Comparison of ENCODE assay signal across 23 cellular contexts in the genomic region with DNA sequence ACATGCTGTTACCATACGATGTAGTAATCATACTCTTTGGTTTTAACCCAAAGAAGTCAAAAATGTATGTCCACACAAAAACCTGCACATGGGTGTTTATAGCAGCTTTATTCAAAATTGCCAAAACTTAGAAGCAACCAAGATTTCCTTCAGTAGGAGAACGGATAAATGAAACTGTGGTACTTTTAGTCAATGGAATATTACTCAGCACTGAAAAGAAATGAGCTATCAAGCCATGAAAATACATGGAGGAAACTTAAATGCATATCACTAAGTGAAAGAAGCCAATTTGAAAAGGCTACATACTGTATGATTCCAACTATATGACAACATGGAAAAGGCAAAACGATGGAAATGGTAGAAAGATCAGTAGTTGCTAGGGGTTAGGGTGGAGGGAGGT.
DNase-seq lines count a peak whose midpoint lies in the region; TF ChIP-seq lines count a peak whose summit lies in the region.
"Had no signal": no experiment of that assay in that cellular context is flagged by ENCODE, and none has a peak within 500 bp of the region (broad histone marks: within the 10 kb centered on the region; RNA-seq: fewer than 3 reads in every experiment).

No MANE protein-coding gene starts in this region.

- no peak for TF ChIP-seq CTCF in ascending aorta (IDR thresholded peaks at IDR 0.05)
- no peak for TF ChIP-seq CTCF in hepatocyte (IDR thresholded peaks at IDR 0.05; ENCODE audit: poor library complexity)
- no peak for TF ChIP-seq CTCF in testis (IDR thresholded peaks at IDR 0.05)

- H3K27me3 ChIP-seq in ascending aorta: no peaks in the 10 kb centered on the region
- H3K27me3 ChIP-seq in hepatocyte: no peaks in the 10 kb centered on the region
- no peaks in the 10 kb centered on the region for H3K27me3 ChIP-seq in trophoblast cell (ENCODE audit: insufficient read depth, low read length)
- H3K27me3 ChIP-seq in testis: no peaks in the 10 kb centered on the region
- H3K27me3 ChIP-seq: adrenal gland, colonic mucosa, upper lobe of left lung had no signal

- H2AFZ ChIP-seq in hepatocyte (peak overlapping the region; percentile 22), trophoblast cell (ENCODE audit: insufficient read depth, low read length, poor library complexity) (no peak overlapping the region)

- TF ChIP-seq POLR2A in testis (IDR thresholded peaks at IDR 0.05): no peak

- no peak overlapping the region for H3K18ac ChIP-seq in trophoblast cell (ENCODE audit: low read length)

- H2BK120ac ChIP-seq in trophoblast cell (ENCODE audit: insufficient read depth, low read length, poor library complexity): no peak overlapping the region

- no peak overlapping the region for H4K8ac ChIP-seq in trophoblast cell (ENCODE audit: low read depth, low read length)

- H3K4me2 ChIP-seq in hepatocyte (peak overlapping the region; percentile 69), trophoblast cell (ENCODE audit: low read length) (peak overlapping the region; percentile 34)

- peaks cover 5% of the 10 kb centered on the region for H3K79me1 ChIP-seq in trophoblast cell (ENCODE audit: low read length)

- no peak overlapping the region for H3K4ac ChIP-seq in trophoblast cell (ENCODE audit: low read depth, low read length)

- H2BK12ac ChIP-seq in trophoblast cell (ENCODE audit: low read length): no peak overlapping the region

- H3K4me3 ChIP-seq in ascending aorta: peak overlapping the region in 1 of 2 donors; percentile 52
- no peak overlapping the region for H3K4me3 ChIP-seq in hepatocyte
- no peak overlapping the region for H3K4me3 ChIP-seq in trophoblast cell (ENCODE audit: low read depth, low read length)
- peak overlapping the region in 1 of 2 donors; percentile 49 for H3K4me3 ChIP-seq in testis
- H3K4me3 ChIP-seq: colonic mucosa, SK-N-MC had no signal

- intact Hi-C loops in ascending aorta (cut with DNase I): no loop called here
- intact Hi-C loops in testis (cut with DNase I; ENCODE audit: low total_unique reads): no loop called here

- no peak overlapping the region for H3K9ac ChIP-seq in trophoblast cell (ENCODE audit: low read length)

- H2BK5ac ChIP-seq in trophoblast cell (ENCODE audit: low read depth, low read length, poor library complexity): no peak overlapping the region

- H3K9me3 ChIP-seq in ascending aorta (no peaks in the 10 kb centered on the region), hepatocyte (ENCODE audit: low read depth) (peaks cover 5% of the 10 kb centered on the region), trophoblast cell (ENCODE audit: insufficient read depth, low read depth, low read length) (no peaks in the 10 kb centered on the region), testis (no peaks in the 10 kb centered on the region)
- H3K9me3 ChIP-seq: adrenal gland, colonic mucosa, upper lobe of left lung had no signal

- H4K91ac ChIP-seq in trophoblast cell (ENCODE audit: low read depth, low read length): no peak overlapping the region

- H3K9me2 ChIP-seq in hepatocyte (replicated peaks; ENCODE audit: insufficient read depth): no peaks in the 10 kb centered on the region

- no peak for DNase-seq in ascending aorta (ENCODE audit: low spot score in 2 of 2)
- no peak for DNase-seq in hepatocyte (ENCODE audit: low spot score)
- DNase-seq in trophoblast cell: no peak
- no peak for DNase-seq in testis
- no peak for DNase-seq in cerebellar nuclear complex (lab: John Stamatoyannopoulos, UW)
- DNase-seq in OCI-M2 (lab: John Stamatoyannopoulos, UW; ENCODE audit: unreplicated experiment): no peak
- no peak for DNase-seq in G401 (ENCODE audit: low spot score)
- no peak for DNase-seq in effector CD8-positive, alpha-beta T cell (lab: John Stamatoyannopoulos, UW)
- DNase-seq: activated CD4-positive, alpha-beta T cell treated with anti-CD3 and anti-CD28 coated beads for 48 hours; activated T-cell treated with anti-CD3 and anti-CD28 coated beads, Interleukin-2, amount 50 U/mL, for 4 hours; colonic mucosa; COR-L47; DND-41; glutamatergic neuron; mesendoderm; naive thymus-derived CD8-positive, alpha-beta T cell; NCI-H524; stimulated activated CD4-positive, alpha-beta T cell treated with anti-CD3 and anti-CD28 coated beads, Interleukin-12 subunit alpha, Interleukin-12 subunit beta, amount 100 ng/mL, for 4 hours; stimulated activated CD4-positive, alpha-beta T cell treated with anti-CD3 and anti-CD28 coated beads, Interleukin-4, amount 100 ng/mL, for 24 hours; stimulated activated naive CD4-positive, alpha-beta T cell had no signal

- no peak overlapping the region for H3K23ac ChIP-seq in trophoblast cell (ENCODE audit: low read length)

- H3K36me3 ChIP-seq in ascending aorta (no peaks in the 10 kb centered on the region), hepatocyte (replicated peaks; ENCODE audit: insufficient read depth, low read depth) (no peaks in the 10 kb centered on the region), trophoblast cell (ENCODE audit: control insufficient read depth in 1 of 2, insufficient read depth in 2 of 2, low read length in 2 of 2) (no peaks in the 10 kb centered on the region), testis (ENCODE audit: low read depth, missing control alignments) (no peaks in the 10 kb centered on the region)
- H3K36me3 ChIP-seq: adrenal gland, colonic mucosa, upper lobe of left lung had no signal

- H3K14ac ChIP-seq in trophoblast cell (ENCODE audit: low read length): no peak overlapping the region

- 85% methylated on average over 3 of the region's 3 CpGs for WGBS in hepatocyte (ENCODE audit: low lambda C conversion rate, missing lambda C conversion rate)
- WGBS in trophoblast cell (ENCODE audit: extremely low coverage, insufficient coverage, insufficient read length): no CpG with 5 or more reads among the region's 3 CpGs
- WGBS in testis, 2 donors: 60 to 61% methylated on average over 3 of the region's 3 CpGs

- no peaks in the 10 kb centered on the region for H4K20me1 ChIP-seq in hepatocyte (ENCODE audit: insufficient read depth, poor library complexity, severe bottlenecking)

- H3K79me2 ChIP-seq in hepatocyte (no peaks in the 10 kb centered on the region), trophoblast cell (ENCODE audit: control insufficient read depth, insufficient read depth, low read length, poor library complexity) (no peaks in the 10 kb centered on the region)

- no peak overlapping the region for H4K12ac ChIP-seq in trophoblast cell (ENCODE audit: low read depth, low read length)

- in situ Hi-C loops in G401 (cut with HindIII; ENCODE audit: low sequenced_read_pairs): no loop called here

- H3K4me1 ChIP-seq in ascending aorta (peaks cover 0 to 4% of the 10 kb centered on the region in 2 donors), hepatocyte (ENCODE audit: insufficient read depth) (no peaks in the 10 kb centered on the region), trophoblast cell (ENCODE audit: control insufficient read depth in 1 of 2, insufficient read depth in 2 of 2, low read length in 2 of 2) (peaks cover 0 to 10% of the 10 kb centered on the region in 2 experiments), testis (peaks cover 13% of the 10 kb centered on the region)
- H3K4me1 ChIP-seq: colonic mucosa, upper lobe of left lung had no signal

- peak overlapping the region; percentile 74 to 75 for H3K27ac ChIP-seq in ascending aorta
- H3K27ac ChIP-seq in hepatocyte: peak overlapping the region; percentile 69
- H3K27ac ChIP-seq in trophoblast cell (ENCODE audit: low read depth, low read length): no peak overlapping the region
- H3K27ac ChIP-seq in testis: peak overlapping the region; percentile 84 to 85
- H3K27ac ChIP-seq: SK-N-MC had no signal

- no peak overlapping the region for H2AK5ac ChIP-seq in trophoblast cell (ENCODE audit: low read length)
